Comparison of ENCODE assay signal across 11 cellular contexts in genomic region chr2:191696001-191696400, GRCh38. TPM values are rescaled to one million over a fixed set of nuclear protein-coding genes. Genes with fewer than 3 reads are reported as not detected.
DNase-seq lines count a peak whose midpoint lies in the region; ATAC-seq, FAIRE-seq and TF ChIP-seq lines count a peak whose summit lies in the region.
"Had no signal": no experiment of that assay in that cellular context is flagged by ENCODE, and none has a peak within 500 bp of the region (broad histone marks: within the 10 kb centered on the region; RNA-seq: fewer than 3 reads in every experiment).

No MANE protein-coding gene starts in this region.

- H3K27ac ChIP-seq in PC-3 (ENCODE audit: low read length) (no peak overlapping the region), pancreas (no peak overlapping the region), OCI-LY7 (ENCODE audit: low read depth, low read length, poor library complexity, severe bottlenecking) (no peak overlapping the region)

- H2AFZ ChIP-seq in PC-3 (ENCODE audit: low read length) (no peak overlapping the region), OCI-LY7 (ENCODE audit: low read length) (no peak overlapping the region)

- ATAC-seq in PC-3, result peak; percentile 25
- ATAC-seq in pancreas, result peak in 3 of 4 donors; percentile 35 to 78 (median 75)
- no peak for ATAC-seq in GM21786 (IDR thresholded peaks at IDR 0.05; ENCODE audit: unreplicated experiment)
- ATAC-seq in GM19023 (IDR thresholded peaks at IDR 0.05; ENCODE audit: unreplicated experiment), result no peak

- in situ Hi-C loops in G401 (cut with HindIII; ENCODE audit: low sequenced_read_pairs), result no loop called here

- intact Hi-C loops in PC-3 (cut with micrococcal nuclease), result no loop called here
- intact Hi-C loops in pancreas (cut with DNase I), result loop anchor here in 1 of 3 donors (10.0 kb wide), 1 partner anchor 131 kb away; no protein-coding TSS in a partner anchor
- intact Hi-C loops in OCI-LY7 (cut with micrococcal nuclease; ENCODE audit: unreplicated experiment), result no loop called here

- H3K4me1 ChIP-seq in PC-3 (ENCODE audit: insufficient read depth, low read length), result peaks cover 4% of the 10 kb centered on the region; the same call in 1 of the 2 replicates
- H3K4me1 ChIP-seq in pancreas, result peaks cover 0 to 5% (median 0%) of the 10 kb centered on the region in 3 donors
- H3K4me1 ChIP-seq in OCI-LY7 (ENCODE audit: insufficient read depth, low read length, poor library complexity, severe bottlenecking), result no peaks in the 10 kb centered on the region

- FAIRE-seq in pancreas (lab: Jason Lieb, UNC), result no peak

- CTCF ChIA-PET in PC-3 (lab: Charles Lee) (no interaction called here), OCI-LY7 (lab: Charles Lee; ENCODE audit: unreplicated experiment) (no interaction called here)

- no peaks in the 10 kb centered on the region for H3K79me2 ChIP-seq in PC-3 (ENCODE audit: low read length)
- H3K79me2 ChIP-seq in OCI-LY7 (ENCODE audit: insufficient read depth, low read depth, low read length), result no peaks in the 10 kb centered on the region

- no peak overlapping the region for H3K9ac ChIP-seq in PC-3 (ENCODE audit: low read length)

- DNase-seq in G401 (ENCODE audit: low spot score) (peak; percentile 91), PC-3 (peak; percentile 54), fibroblast of peridontal ligament (ENCODE audit: extremely low read depth) (peak; percentile 95), pancreas (peak in 2 of 6 donors; percentile 15 to 41), OCI-LY7 (ENCODE audit: low spot score) (no peak), mesenteric fat pad (ENCODE audit: low spot score) (no peak)
- DNase-seq: activated CD8-positive, alpha-beta memory T cell treated with anti-CD3 and anti-CD28 coated beads, Interleukin-2, amount 50 U/mL, for 48 hours; glutamatergic neuron; NCI-H82 had no signal

- no peaks in the 10 kb centered on the region for H3K36me3 ChIP-seq in PC-3 (ENCODE audit: low read depth, low read length)
- H3K36me3 ChIP-seq in pancreas, result no peaks in the 10 kb centered on the region
- H3K36me3 ChIP-seq in OCI-LY7 (ENCODE audit: insufficient read depth, low read length), result no peaks in the 10 kb centered on the region

- no peaks in the 10 kb centered on the region for H3K9me3 ChIP-seq in PC-3 (ENCODE audit: low read length)
- H3K9me3 ChIP-seq in pancreas, result no peaks in the 10 kb centered on the region
- H3K9me3 ChIP-seq in OCI-LY7 (ENCODE audit: low read length), result 0 out of 2 replicates have a peak, but pooled peaks cover 4% of the 10 kb centered on the region

- BruUV-seq in PC-3 (replicated peaks; lab: Mats Ljungman, UMichigan), result no TSS peak
- BruUV-seq in OCI-LY7 (replicated peaks; lab: Mats Ljungman, UMichigan), result no TSS peak

- H3K27me3 ChIP-seq in PC-3 (ENCODE audit: low read length), result no peaks in the 10 kb centered on the region
- no peaks in the 10 kb centered on the region for H3K27me3 ChIP-seq in pancreas

- POLR2A ChIA-PET in PC-3 (lab: Charles Lee; ENCODE audit: unreplicated experiment) (interaction anchor here (0.7 kb wide), 2 partner anchors 16 to 63 kb away, joined by 3 to 6 read pairs; no protein-coding TSS in a partner anchor), OCI-LY7 (lab: Charles Lee) (interaction anchor here (0.6 to 1.7 kb wide), 6 partner anchors 10 to 281 kb away, joined by 3 to 7 read pairs (median 4); no protein-coding TSS in a partner anchor)

- TF ChIP-seq CTCF in PC-3 (conservative IDR thresholded peaks at IDR 0.05; ENCODE audit: low read depth, low read length), result no peak
- TF ChIP-seq CTCF in pancreas (IDR thresholded peaks at IDR 0.05), result no peak
- no peak for TF ChIP-seq CTCF in OCI-LY7 (conservative IDR thresholded peaks at IDR 0.05; ENCODE audit: low read length)

- H3K4me3 ChIP-seq in PC-3 (ENCODE audit: low read length) (no peak overlapping the region), pancreas (no peak overlapping the region), OCI-LY7 (ENCODE audit: low read depth, low read length, poor library complexity, severe bottlenecking) (no peak overlapping the region)

- no peak overlapping the region for H3K4me2 ChIP-seq in PC-3 (ENCODE audit: low read length)
- H3K4me2 ChIP-seq in OCI-LY7 (ENCODE audit: low read length), result no peak overlapping the region

- no peaks in the 10 kb centered on the region for H4K20me1 ChIP-seq in PC-3 (ENCODE audit: low read length)
- 0 out of 2 replicates have a peak, but pooled peaks cover 4% of the 10 kb centered on the region for H4K20me1 ChIP-seq in OCI-LY7 (ENCODE audit: insufficient read depth, low read length)

- no peaks in the 10 kb centered on the region for H3K9me2 ChIP-seq in PC-3 (replicated peaks; ENCODE audit: low read length)
- no peaks in the 10 kb centered on the region for H3K9me2 ChIP-seq in OCI-LY7 (ENCODE audit: insufficient read depth, low read length)

- H3F3A ChIP-seq in PC-3 (ENCODE audit: low read length, unreplicated experiment), result peaks cover 5% of the 10 kb centered on the region

RNA-seq across cellular contexts. Expression of gene NABP1, which starts 18.1 kb away (rescaled TPM):
- 0.74 and 1.9 TPM in 2 replicates for total RNA-seq in G401 (2014; rRNA removed; shearing (Covaris generic))
- 45.4 and 56.8 TPM in 2 replicates for total RNA-seq in PC-3 (2014; rRNA removed)
- total RNA-seq in pancreas, result 10 to 100 TPM in 2 of 6 donors, 1 to 10 TPM in 4; 2.9 to 12.8 (median 6.2) TPM
- polyA plus RNA-seq in pancreas, result 1 to 10 TPM; 4.3 to 5.0 TPM
- 16.7 and 18.9 TPM in 2 replicates for total RNA-seq in OCI-LY7 (2014; rRNA removed; shearing (Covaris generic))
- 36.0 and 42.5 TPM in 2 replicates for total RNA-seq in OCI-LY7 (2022)
- total RNA-seq in mesenteric fat pad, result 142 TPM

Comparison
In these comparisons a context has a peak if more than half of its experiments do, and no peak if none do; other contexts are left out.
1. DNase-seq: peak in G401 (single experiment), PC-3 (single experiment) and fibroblast of peridontal ligament (single experiment); none in OCI-LY7 (single experiment) and mesenteric fat pad (single experiment).
2. ATAC-seq: peak in PC-3 (single experiment) and pancreas (3 of 4); none in GM21786 (single experiment) and GM19023 (single experiment).